9 cellular contexts compared by ENCODE assay signal in the genomic region with DNA sequence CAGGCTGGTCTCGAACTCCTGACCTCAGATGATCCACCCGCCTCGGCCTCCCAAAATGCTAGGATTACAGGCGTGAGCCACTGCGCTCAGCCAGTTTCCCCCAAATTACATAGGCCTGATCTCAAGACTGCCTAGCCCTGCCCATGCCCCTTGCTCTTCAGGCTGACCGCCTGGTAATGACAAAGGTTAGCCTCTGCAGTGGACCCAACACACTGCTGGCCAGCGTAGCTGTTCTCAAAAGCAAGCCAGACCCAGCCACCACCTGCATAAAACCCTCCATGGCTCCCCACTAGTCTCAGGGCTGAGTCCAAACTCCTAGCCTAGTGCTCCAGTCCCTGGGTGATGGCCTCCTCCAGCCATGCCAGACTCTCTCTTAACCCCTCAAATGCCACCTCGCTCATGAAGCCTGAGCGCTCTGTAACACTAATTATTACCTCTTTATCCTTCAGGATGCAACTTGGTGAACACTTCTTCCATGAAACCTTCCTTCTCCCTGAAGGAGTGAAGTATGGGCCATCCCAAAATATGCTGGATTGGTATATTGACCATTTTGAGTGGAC. TPM values are rescaled to one million over a fixed set of nuclear protein-coding genes. Genes with fewer than 3 reads are reported as not detected.
A peak's percentile ranks its signal among the peaks of the same experiment; 100 is the strongest.
DNase-seq lines count a peak whose midpoint lies in the region; ATAC-seq and TF ChIP-seq lines count a peak whose summit lies in the region.
"Had no signal": no experiment of that assay in that cellular context is flagged by ENCODE, and none has a peak within 500 bp of the region (broad histone marks: within the 10 kb centered on the region; RNA-seq: fewer than 3 reads in every experiment).

No MANE protein-coding gene starts in this region.

- no peaks in the 10 kb centered on the region for H3K27me3 Mint-ChIP-seq in natural killer cell (ENCODE audit: low read depth in 2 of 2)

- H3K79me2 ChIP-seq in Karpas-422 (ENCODE audit: low read length): no peaks in the 10 kb centered on the region

- H3K4me3 Mint-ChIP-seq in natural killer cell: peak overlapping the region; percentile 85

- H3K9me3 ChIP-seq in BLaER1 treated with 17β-estradiol and CSF1 and Interleukin-3, amounts not matched to agents 10 nM and 100 nM (replicated peaks in 1 of 11): no peaks in the 10 kb centered on the region
- H3K9me3 ChIP-seq in Karpas-422 (ENCODE audit: low read length): no peaks in the 10 kb centered on the region
- H3K9me3 ChIP-seq in colonic mucosa: no peaks in the 10 kb centered on the region

- H3K36me3 ChIP-seq in BLaER1 treated with 17β-estradiol and CSF1 and Interleukin-3, amounts not matched to agents 10 nM and 100 nM: no peaks in the 10 kb centered on the region
- no peaks in the 10 kb centered on the region for H3K36me3 ChIP-seq in Karpas-422 (ENCODE audit: insufficient read depth, low read length)
- no peaks in the 10 kb centered on the region for H3K36me3 ChIP-seq in colonic mucosa

- no peak for ATAC-seq in natural killer cell
- no peak for ATAC-seq in sciatic nerve
- ATAC-seq in GM18502 (IDR thresholded peaks at IDR 0.05; ENCODE audit: poor library complexity, unreplicated experiment): no peak

- H3K9me3 Mint-ChIP-seq in natural killer cell: no peaks in the 10 kb centered on the region

- TF ChIP-seq CTCF in colonic mucosa (IDR thresholded peaks at IDR 0.05) (no peak), natural killer cell (IDR thresholded peaks at IDR 0.05) (no peak)

- peaks cover 50 to 87% (median 81%) of the 10 kb centered on the region in 10 experiments for H3K4me1 ChIP-seq in BLaER1 treated with 17β-estradiol and CSF1 and Interleukin-3, amounts not matched to agents 10 nM and 100 nM
- H3K4me1 ChIP-seq in Karpas-422 (ENCODE audit: low read length) (peaks cover 73% of the 10 kb centered on the region), colonic mucosa (peaks cover 13% of the 10 kb centered on the region)

- peaks cover 52 to 76% of the 10 kb centered on the region in 2 donors for H3K4me1 Mint-ChIP-seq in natural killer cell

- no peaks in the 10 kb centered on the region for H3K9me2 ChIP-seq in Karpas-422 (replicated peaks; ENCODE audit: insufficient read depth, low read length)

- no peak overlapping the region for H3K4me3 ChIP-seq in BLaER1 treated with 17β-estradiol and CSF1 and Interleukin-3, amounts not matched to agents 10 nM and 100 nM
- peak overlapping the region; percentile 61 for H3K4me3 ChIP-seq in Karpas-422 (ENCODE audit: low read length)
- H3K4me3 ChIP-seq in colonic mucosa: no peak overlapping the region

- peaks cover 0 to 3% (median 0%) of the 10 kb centered on the region in 11 experiments; a peak in 1 of 22 replicates for H4K20me1 ChIP-seq in BLaER1 treated with 17β-estradiol and CSF1 and Interleukin-3, amounts not matched to agents 10 nM and 100 nM
- no peaks in the 10 kb centered on the region for H4K20me1 ChIP-seq in Karpas-422 (ENCODE audit: insufficient read depth, low read depth, low read length)

- no peaks in the 10 kb centered on the region for H3K27me3 ChIP-seq in BLaER1 treated with 17β-estradiol and CSF1 and Interleukin-3, amounts not matched to agents 10 nM and 100 nM
- H3K27me3 ChIP-seq in Karpas-422 (ENCODE audit: low read length) (no peaks in the 10 kb centered on the region), colonic mucosa (no peaks in the 10 kb centered on the region)

- DNase-seq in Karpas-422: no peak
- no peak for DNase-seq in colonic mucosa
- no peak for DNase-seq in natural killer cell
- DNase-seq in sciatic nerve (ENCODE audit: low spot score): no peak
- no peak for DNase-seq in GM19240 (ENCODE audit: insufficient read length, low spot score)
- no peak for DNase-seq in HT-29 (ENCODE audit: low spot score)

- no peaks in the 10 kb centered on the region for H3K36me3 Mint-ChIP-seq in natural killer cell

- H3K27ac ChIP-seq in BLaER1 treated with 17β-estradiol and CSF1 and Interleukin-3, amounts not matched to agents 10 nM and 100 nM: peak overlapping the region in 10 of 11 experiments; percentile 14 to 86 (median 52); a peak in 13 of 22 replicates
- peak overlapping the region; percentile 65 for H3K27ac ChIP-seq in Karpas-422 (ENCODE audit: low read length)
- H3K27ac ChIP-seq in colonic mucosa: peak overlapping the region; percentile 84

- H3K4me2 ChIP-seq in BLaER1 treated with 17β-estradiol and CSF1 and Interleukin-3, amounts not matched to agents 10 nM and 100 nM: peak overlapping the region; percentile 63 to 96 (median 83)
- H3K4me2 ChIP-seq in Karpas-422 (ENCODE audit: low read depth, low read length, poor library complexity, severe bottlenecking): peak overlapping the region; percentile 76

- H3K27ac Mint-ChIP-seq in natural killer cell: peak overlapping the region; percentile 94 to 96

- intact Hi-C loops in colonic mucosa (cut with DNase I): no loop called here
- intact Hi-C loops in natural killer cell (cut with micrococcal nuclease): no loop called here
- intact Hi-C loops in sciatic nerve (cut with DNase I): no loop called here

- no peak overlapping the region; the same call in 1 of the 2 replicates for H2AFZ ChIP-seq in Karpas-422 (ENCODE audit: low read length)

- H3K9ac ChIP-seq in BLaER1 treated with 17β-estradiol and CSF1 and Interleukin-3, amounts not matched to agents 10 nM and 100 nM: peak overlapping the region in 6 of 11 experiments; percentile 10 to 66 (median 20); a peak in 5 of 22 replicates
- peak overlapping the region; percentile 69 for H3K9ac ChIP-seq in Karpas-422 (ENCODE audit: low read length)
- peak overlapping the region in 1 of 2 donors; percentile 54 for H3K9ac ChIP-seq in colonic mucosa (ENCODE audit: low read depth in 2 of 2, low read length in 2 of 2)

RNA-seq across cellular contexts. Expression of a gene that starts 0.8 kb away (rescaled TPM):
- total RNA-seq in Karpas-422 (2014; rRNA removed; shearing (Covaris generic); ENCODE audit: low replicate concordance): 2.6 and 3.1 TPM in 2 replicates
- total RNA-seq in colonic mucosa: under 1 TPM; 0.45 to 0.69 TPM
- total RNA-seq in natural killer cell: 1 to 10 TPM; 1.4 to 4.9 (median 1.4) TPM
- 1.4 TPM for total RNA-seq in sciatic nerve
- total RNA-seq in HT-29 (2014; rRNA removed; shearing (Covaris generic)): 0.55 TPM in 1 of 2 replicates, not detected in the other
- total RNA-seq: RPMI7951 had no signal

RNA-seq across cellular contexts. Expression of a gene that starts 2.7 kb away (rescaled TPM):
- 4.0 and 10.6 TPM in 2 replicates for total RNA-seq in Karpas-422 (2014; rRNA removed; shearing (Covaris generic); ENCODE audit: low replicate concordance)
- total RNA-seq in colonic mucosa (1 to 10 TPM in 1 of 2 donors, under 1 TPM in 1; 0.98 to 2.3 TPM), natural killer cell (1 to 10 TPM; 1.7 to 2.9 (median 2.6) TPM), sciatic nerve (7.5 TPM)
- total RNA-seq in HT-29 (2014; rRNA removed; shearing (Covaris generic)): 0.26 and 1.5 TPM in 2 replicates

RNA-seq across cellular contexts. Expression of a gene that starts 37.7 kb away (rescaled TPM):
- total RNA-seq in Karpas-422 (2014; rRNA removed; shearing (Covaris generic); ENCODE audit: low replicate concordance): 29.7 and 40.5 TPM in 2 replicates
- total RNA-seq in colonic mucosa: 10 to 100 TPM; 39.2 to 57.8 TPM
- total RNA-seq in natural killer cell: 100 to 1,000 TPM; 166 to 186 (median 167) TPM
- total RNA-seq in sciatic nerve: 101 TPM
- 60.3 and 69.1 TPM in 2 replicates for total RNA-seq in HT-29 (2014; rRNA removed; shearing (Covaris generic))
